Comparison of ENCODE assay signal across 19 cellular contexts in genomic region chr10:70330671-70331070, GRCh38. TPM values are rescaled to one million over a fixed set of nuclear protein-coding genes. Genes with fewer than 3 reads are reported as not detected.
A peak's percentile ranks its signal among the peaks of the same experiment; 100 is the strongest.
DNase-seq lines count a peak whose midpoint lies in the region; ATAC-seq and TF ChIP-seq lines count a peak whose summit lies in the region.
"Had no signal": no experiment of that assay in that cellular context is flagged by ENCODE, and none has a peak within 500 bp of the region (broad histone marks: within the 10 kb centered on the region; RNA-seq: fewer than 3 reads in every experiment).

No MANE protein-coding gene starts in this region.

- no peak overlapping the region for H3K27ac ChIP-seq in BLaER1
- H3K27ac ChIP-seq in HEK293 (ENCODE audit: extremely low read depth, low read depth, low read length), result no peak overlapping the region
- peak overlapping the region; percentile 51; the same call in 1 of the 2 replicates for H3K27ac ChIP-seq in VCaP
- peak overlapping the region; percentile 86 for H3K27ac ChIP-seq in psoas muscle
- H3K27ac ChIP-seq: SJCRH30 had no signal

- POLR2A ChIA-PET in HEK293 (lab: Yijun Ruan, JAX), result no interaction called here

- H4K20me1 ChIP-seq in BLaER1, result peaks cover 100% of the 10 kb centered on the region

- H3K4me1 Mint-ChIP-seq in stimulated activated naive B cell treated with anti-CD40 and anti-IgM and Interleukin-4, amounts not matched to agents 10 μg/mL and 1 μg/mL and 100 μg/mL, for 72 hours, result peaks cover 22 to 43% of the 10 kb centered on the region in 2 donors

- no peaks in the 10 kb centered on the region for H3K9me3 Mint-ChIP-seq in stimulated activated naive B cell treated with anti-CD40 and anti-IgM and Interleukin-4, amounts not matched to agents 10 μg/mL and 1 μg/mL and 100 μg/mL, for 72 hours
- H3K9me3 Mint-ChIP-seq: CD4-positive, alpha-beta T cell had no signal

- no peaks in the 10 kb centered on the region for H3K36me3 Mint-ChIP-seq in stimulated activated naive B cell treated with anti-CD40 and anti-IgM and Interleukin-4, amounts not matched to agents 10 μg/mL and 1 μg/mL and 100 μg/mL, for 72 hours

- peaks cover 65 to 85% of the 10 kb centered on the region in 2 donors for H3K27me3 Mint-ChIP-seq in stimulated activated naive B cell treated with anti-CD40 and anti-IgM and Interleukin-4, amounts not matched to agents 10 μg/mL and 1 μg/mL and 100 μg/mL, for 72 hours
- H3K27me3 Mint-ChIP-seq: CD4-positive, alpha-beta T cell had no signal

- H3K27me3 ChIP-seq in BLaER1, result peaks cover 25% of the 10 kb centered on the region; the same call in 1 of the 2 replicates
- no peaks in the 10 kb centered on the region for H3K27me3 ChIP-seq in psoas muscle (ENCODE audit: insufficient read depth in 3 of 3, low read length in 2 of 3)
- H3K27me3 ChIP-seq: SJCRH30 had no signal

- H3K36me3 ChIP-seq in BLaER1 (peaks cover 7% of the 10 kb centered on the region; the same call in 1 of the 2 replicates), HEK293 (ENCODE audit: control insufficient read depth in 2 of 2, insufficient read depth in 1 of 2, low read length in 2 of 2) (no peaks in the 10 kb centered on the region), psoas muscle (ENCODE audit: insufficient read depth in 1 of 2, low read depth in 1 of 2) (no peaks in the 10 kb centered on the region)
- H3K36me3 ChIP-seq: SJCRH30 had no signal

- no peak overlapping the region for H3K4me3 Mint-ChIP-seq in stimulated activated naive B cell treated with anti-CD40 and anti-IgM and Interleukin-4, amounts not matched to agents 10 μg/mL and 1 μg/mL and 100 μg/mL, for 72 hours
- H3K4me3 Mint-ChIP-seq: CD4-positive, alpha-beta T cell; GM23338 had no signal

- CTCF ChIA-PET in HEK293 (lab: Yijun Ruan, JAX), result interaction anchor here (0.7 to 1.2 kb wide), 3 partner anchors 20 to 184 kb away, joined by 3 read pairs; partner anchors contain the start of gene TYSND1

- peak overlapping the region; percentile 92 for H3K4me2 ChIP-seq in BLaER1
- H3K4me2 ChIP-seq: GM23338 had no signal

- H3K9me3 ChIP-seq in BLaER1, result peaks cover 13% of the 10 kb centered on the region
- H3K9me3 ChIP-seq in HEK293 (ENCODE audit: control insufficient read depth, insufficient read depth, low read depth, low read length), result no peaks in the 10 kb centered on the region
- no peaks in the 10 kb centered on the region for H3K9me3 ChIP-seq in psoas muscle
- H3K9me3 ChIP-seq: SJCRH30 had no signal

- DNase-seq in psoas muscle, result no peak
- no peak for DNase-seq in stimulated activated naive B cell treated with anti-CD40 and anti-IgM and Interleukin-4, amounts not matched to agents 10 μg/mL and 1 μg/mL and 100 μg/mL, for 72 hours
- DNase-seq in activated CD8-positive, alpha-beta memory T cell treated with anti-CD3 and anti-CD28 coated beads for 24 hours, result no peak
- DNase-seq: CD4-positive, alpha-beta T cell; DMS153; GF-D8; KBM-7; NCI-H1694 treated with DMSO at 0.1 percent for 48 hours; NCI-H748 treated with DMSO at 0.1 percent for 48 hours; NK-92 treated with Interleukin-12 subunit alpha and Interleukin-12 subunit beta, amount 100 ng/mL, for 24 hours had no signal

- ATAC-seq in psoas muscle (no peak), GM19351 (IDR thresholded peaks at IDR 0.05; ENCODE audit: unreplicated experiment) (no peak)
- no peak for ATAC-seq in stimulated activated naive B cell treated with anti-CD40 and anti-IgM and Interleukin-4, amounts not matched to agents 10 μg/mL and 1 μg/mL and 100 μg/mL, for 72 hours (replicated peaks)

- 77 to 86% (median 78%) methylated on average over 9 of the region's 9 CpGs for WGBS in psoas muscle, 3 donors

- no peak overlapping the region for H3K4me3 ChIP-seq in BLaER1
- H3K4me3 ChIP-seq in HEK293 (ENCODE audit: low read depth, low read length), result no peak overlapping the region
- H3K4me3 ChIP-seq in psoas muscle, result no peak overlapping the region
- H3K4me3 ChIP-seq: GM23338, SJCRH30 had no signal

- intact Hi-C loops in psoas muscle (cut with DNase I), result no loop called here

- H3K4me1 ChIP-seq in BLaER1 (peaks cover 80% of the 10 kb centered on the region), HEK293 (ENCODE audit: control insufficient read depth, insufficient read depth, low read length) (peaks cover 7% of the 10 kb centered on the region), psoas muscle (peaks cover 54% of the 10 kb centered on the region)

- TF ChIP-seq CTCF in HEK293 (tag by site-specific recombination; IDR thresholded peaks at IDR 0.05) (no peak), VCaP (conservative IDR thresholded peaks at IDR 0.05) (no peak), psoas muscle (IDR thresholded peaks at IDR 0.05) (no peak)

- no peak overlapping the region for H3K9ac ChIP-seq in BLaER1

- no peak overlapping the region for H3K27ac Mint-ChIP-seq in stimulated activated naive B cell treated with anti-CD40 and anti-IgM and Interleukin-4, amounts not matched to agents 10 μg/mL and 1 μg/mL and 100 μg/mL, for 72 hours
- H3K27ac Mint-ChIP-seq: GM23338 had no signal

TF ChIP-seq in HEK293, 187 proteins besides CTCF, POLR2A, EP300 and RAD21:
- TF ChIP-seq ZIC2 (tag by site-specific recombination; IDR thresholded peaks at IDR 0.05), result peak; percentile 37; the same call in 1 of the 2 replicates
- TF ChIP-seq ZBTB49 (tag by site-specific recombination; IDR thresholded peaks at IDR 0.05; ENCODE audit: low read depth), result no peak

RNA-seq across cellular contexts. Expression of gene NPFFR1, which starts 46.9 kb away (rescaled TPM):
- total RNA-seq in psoas muscle, result not detected
- under 1 TPM in 2 of 3 donors, not detected in 1; under 0.01 to 0.01 TPM for polyA plus RNA-seq in psoas muscle
- total RNA-seq: Caco-2, NCI-H460, RPMI7951, SJCRH30 had no signal

RNA-seq across cellular contexts. Expression of gene LRRC20, which starts 51.8 kb away (rescaled TPM):
- total RNA-seq in psoas muscle, result 100 to 1,000 TPM in 3 of 4 donors, 10 to 100 TPM in 1; 66.1 to 143 (median 140) TPM
- 100 to 1,000 TPM in 1 of 3 donors, 10 to 100 TPM in 2; 26.4 to 153 (median 67.2) TPM for polyA plus RNA-seq in psoas muscle

Comparison
In these comparisons a context has a peak if more than half of its experiments do, and no peak if none do; other contexts are left out.
1. H3K27ac ChIP-seq: peak in VCaP (single experiment) and psoas muscle (single experiment); none in BLaER1 (single experiment) and HEK293 (single experiment).